In the genomic region with DNA sequence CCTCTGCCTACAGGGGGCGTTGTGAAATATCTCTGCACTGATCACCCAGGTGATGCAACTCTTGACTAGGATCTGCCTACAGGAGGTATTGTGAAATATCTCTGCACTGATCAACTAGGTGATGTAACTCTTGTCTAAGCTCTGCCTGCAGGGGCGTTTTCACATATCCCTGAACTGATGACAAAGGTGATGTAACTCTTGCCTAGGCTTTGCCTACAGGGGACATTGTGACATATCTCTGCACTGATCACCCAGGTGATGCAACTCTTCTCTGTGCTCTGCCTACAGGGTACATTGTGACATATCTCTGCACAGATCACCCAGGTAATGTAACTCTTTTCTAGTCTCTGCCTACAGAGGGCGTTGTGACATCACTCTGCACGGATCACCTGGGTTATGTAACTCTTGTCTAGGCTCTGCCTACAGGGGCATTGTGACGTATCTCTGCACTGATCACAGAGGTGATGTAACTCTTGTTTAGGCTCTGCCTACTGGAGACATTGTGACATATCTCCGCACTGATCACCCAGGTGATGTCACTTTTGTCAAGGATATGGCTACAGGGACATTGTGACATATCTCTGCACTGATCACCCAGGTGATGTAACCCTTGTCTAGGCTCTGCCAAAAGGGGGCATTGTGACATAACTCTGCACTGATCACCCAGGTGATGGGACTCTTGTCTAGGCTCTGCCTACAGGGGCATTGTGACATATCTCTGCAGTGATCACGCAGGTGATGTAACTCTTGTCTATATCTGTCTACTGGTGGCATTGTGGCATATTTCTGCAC, we compare ENCODE assay signal across 8 cellular contexts. TPM values are rescaled to one million over a fixed set of nuclear protein-coding genes. Genes with fewer than 3 reads are reported as not detected.
A peak's percentile ranks its signal among the peaks of the same experiment; 100 is the strongest.
DNase-seq lines count a peak whose midpoint lies in the region; ATAC-seq and TF ChIP-seq lines count a peak whose summit lies in the region.
"Not testable (repeated sequence)": the region's sequence is repeated elsewhere in the genome, so short reads cannot be mapped to it uniquely, and the experiment has no call there.

No MANE protein-coding gene starts in this region.

- dilution Hi-C loops in IMR-90 (cut with HindIII; ENCODE audit: low sequenced_read_pairs, unreplicated experiment), result not testable (repeated sequence)

- not testable (repeated sequence) for H4K91ac ChIP-seq in IMR-90 (ENCODE audit: insufficient read depth, low read depth, low read length)

- not testable (repeated sequence) for H3K56ac ChIP-seq in IMR-90 (ENCODE audit: extremely low read depth, insufficient read depth, low read length)

- H3K23ac ChIP-seq in IMR-90 (ENCODE audit: low read depth, low read length), result not testable (repeated sequence)

- TF ChIP-seq POLR2A in IMR-90 (IDR thresholded peaks at IDR 0.05; ENCODE audit: low read depth, low read length); right lobe of liver (IDR thresholded peaks at IDR 0.05): not testable (repeated sequence)

- not testable (repeated sequence) for H3K27me3 Mint-ChIP-seq in CD8-positive, alpha-beta memory T cell; T-cell; activated naive CD4-positive, alpha-beta T cell treated with anti-CD3 and anti-CD28 coated beads, Interleukin-2, amount 50 U/mL, for 24 hours

- not testable (repeated sequence) for H2AK9ac ChIP-seq in IMR-90 (replicated peaks; ENCODE audit: low read depth, low read length, poor library complexity)

- not testable (repeated sequence) for H3K79me1 ChIP-seq in IMR-90 (ENCODE audit: low read depth in 1 of 2, low read length in 2 of 2)

- H3K27me3 ChIP-seq in CD8-positive, alpha-beta memory T cell (ENCODE audit: insufficient read depth, low read length, poor library complexity, severe bottlenecking); IMR-90 (ENCODE audit: control insufficient read depth, insufficient read depth, low read length); right lobe of liver: not testable (repeated sequence)

- H3K4ac ChIP-seq in IMR-90 (ENCODE audit: low read depth, low read length), result not testable (repeated sequence)

- 32% methylated on average over 3 of the region's 7 CpGs; no CpG with 5 or more reads in 1 of the 2 experiments for WGBS in IMR-90 (ENCODE audit: extremely low coverage in 2 of 2, insufficient read length in 1 of 2), 2 experiments
- WGBS in right lobe of liver (ENCODE audit: insufficient coverage, low coverage, low lambda C conversion rate, missing lambda C conversion rate), result 13% methylated on average over 7 of the region's 7 CpGs

- TF ChIP-seq CTCF in IMR-90 (conservative IDR thresholded peaks at IDR 0.05; ENCODE audit: low read depth, low read length); epithelial cell of proximal tubule (conservative IDR thresholded peaks at IDR 0.05; ENCODE audit: low read depth, low read length): not testable (repeated sequence)
- TF ChIP-seq CTCF in right lobe of liver (IDR thresholded peaks at IDR 0.05), result peak in 1 of 4 donors; percentile 6

- not testable (repeated sequence) for H3K4me1 ChIP-seq in CD8-positive, alpha-beta memory T cell (ENCODE audit: insufficient read depth, low read length); IMR-90 (ENCODE audit: control insufficient read depth, insufficient read depth, low read length); right lobe of liver

- not testable (repeated sequence) for BruUV-seq in IMR-90 (replicated peaks; lab: Mats Ljungman, UMichigan)

- not testable (repeated sequence) for H3K18ac ChIP-seq in IMR-90 (ENCODE audit: low read depth, low read length)

- H3K9me1 ChIP-seq in IMR-90 (ENCODE audit: insufficient read depth, low read length), result not testable (repeated sequence)

- H4K20me1 ChIP-seq in IMR-90 (ENCODE audit: insufficient read depth, low read length), result not testable (repeated sequence)

- H3K27ac ChIP-seq in CD8-positive, alpha-beta memory T cell (ENCODE audit: low read depth, low read length); IMR-90 (ENCODE audit: insufficient read depth, low read length); right lobe of liver: not testable (repeated sequence)

- not testable (repeated sequence) for TF ChIP-seq RAD21 in IMR-90 (IDR thresholded peaks at IDR 0.05; ENCODE audit: low read length)

- H2BK120ac ChIP-seq in IMR-90 (ENCODE audit: low read depth, low read length), result not testable (repeated sequence)

- not testable (repeated sequence) for H2BK20ac ChIP-seq in IMR-90 (ENCODE audit: low read depth, low read length)

- not testable (repeated sequence) for H3K9me3 ChIP-seq in CD8-positive, alpha-beta memory T cell (ENCODE audit: low read length); IMR-90 (ENCODE audit: control insufficient read depth, insufficient read depth, low read length); right lobe of liver

- not testable (repeated sequence) for H3K4me2 ChIP-seq in IMR-90 (ENCODE audit: low read depth, low read length)

- peak overlapping the region in 5 of 8 donors; percentile 0 to 6 (median 2) for H3K27ac Mint-ChIP-seq in CD8-positive, alpha-beta memory T cell
- H3K27ac Mint-ChIP-seq in T-cell; stimulated activated effector memory CD8-positive, alpha-beta T cell treated with anti-CD3 and anti-CD28 coated beads, Interleukin-12 subunit alpha, Interleukin-12 subunit beta, amount 100 ng/mL, for 72 hours: not testable (repeated sequence)
- H3K27ac Mint-ChIP-seq in activated naive CD4-positive, alpha-beta T cell treated with anti-CD3 and anti-CD28 coated beads, Interleukin-2, amount 50 U/mL, for 24 hours, result peak overlapping the region; percentile 0

- DNase-seq in CD8-positive, alpha-beta memory T cell, result peak in 4 of 5 donors; percentile 28 to 76 (median 53)
- DNase-seq in IMR-90, result peak; percentile 28
- DNase-seq in T-cell, result peak in 26 of 34 experiments; percentile 19 to 77 (median 50)
- peak; percentile 83 for DNase-seq in epithelial cell of proximal tubule (ENCODE audit: low read depth)
- DNase-seq in right lobe of liver, result peak in 2 of 3 donors; percentile 30 to 61
- peak in 1 of 2 donors; percentile 52 for DNase-seq in stimulated activated effector memory CD8-positive, alpha-beta T cell treated with anti-CD3 and anti-CD28 coated beads, Interleukin-12 subunit alpha, Interleukin-12 subunit beta, amount 100 ng/mL, for 72 hours (ENCODE audit: low spot score in 2 of 2)

- H3K14ac ChIP-seq in IMR-90 (replicated peaks; ENCODE audit: low read depth, low read length), result not testable (repeated sequence)

- H3K4me3 Mint-ChIP-seq in CD8-positive, alpha-beta memory T cell; T-cell; activated naive CD4-positive, alpha-beta T cell treated with anti-CD3 and anti-CD28 coated beads, Interleukin-2, amount 50 U/mL, for 24 hours; stimulated activated effector memory CD8-positive, alpha-beta T cell treated with anti-CD3 and anti-CD28 coated beads, Interleukin-12 subunit alpha, Interleukin-12 subunit beta, amount 100 ng/mL, for 72 hours: not testable (repeated sequence)

- H2AFZ ChIP-seq in IMR-90 (replicated peaks; ENCODE audit: low read length, poor library complexity), result not testable (repeated sequence)

- H3K9ac ChIP-seq in IMR-90 (ENCODE audit: low read depth, low read length), result not testable (repeated sequence)

- not testable (repeated sequence) for H3K36me3 ChIP-seq in CD8-positive, alpha-beta memory T cell (ENCODE audit: insufficient read depth, low read length); IMR-90 (ENCODE audit: control insufficient read depth, insufficient read depth, low read length); right lobe of liver

- not testable (repeated sequence) for H2BK15ac ChIP-seq in IMR-90 (ENCODE audit: low read depth, low read length)

- CTCF ChIA-PET in CD8-positive, alpha-beta memory T cell (lab: Charles Lee); IMR-90 (lab: Yijun Ruan, JAX); T-cell (lab: Charles Lee): not testable (repeated sequence)

- intact Hi-C loops in IMR-90 (cut with micrococcal nuclease); right lobe of liver (cut with DNase I): not testable (repeated sequence)

- ATAC-seq in GM21529 (IDR thresholded peaks at IDR 0.05; ENCODE audit: unreplicated experiment) (peak; percentile 22), IMR-90 (ENCODE audit: low read depth) (peak; percentile 36), T-cell (replicated peaks in 1 of 4) (peak in 2 of 4 experiments; percentile 9 to 17), right lobe of liver (peak; percentile 14 to 63 (median 32))
- ATAC-seq in stimulated activated effector memory CD8-positive, alpha-beta T cell treated with anti-CD3 and anti-CD28 coated beads, Interleukin-12 subunit alpha, Interleukin-12 subunit beta, amount 100 ng/mL, for 72 hours, result peak; percentile 14

- not testable (repeated sequence) for H3K36me3 Mint-ChIP-seq in CD8-positive, alpha-beta memory T cell; T-cell; activated naive CD4-positive, alpha-beta T cell treated with anti-CD3 and anti-CD28 coated beads, Interleukin-2, amount 50 U/mL, for 24 hours; stimulated activated effector memory CD8-positive, alpha-beta T cell treated with anti-CD3 and anti-CD28 coated beads, Interleukin-12 subunit alpha, Interleukin-12 subunit beta, amount 100 ng/mL, for 72 hours

- H2AK5ac ChIP-seq in IMR-90 (ENCODE audit: low read depth, low read length), result not testable (repeated sequence)

- not testable (repeated sequence) for H4K5ac ChIP-seq in IMR-90 (ENCODE audit: low read depth, low read length)

- POLR2A ChIA-PET in CD8-positive, alpha-beta memory T cell (lab: Charles Lee); IMR-90 (lab: Charles Lee; ENCODE audit: unreplicated experiment); T-cell (lab: Charles Lee): not testable (repeated sequence)

- peaks cover 22 to 42% (median 28%) of the 10 kb centered on the region in 5 donors for H3K9me3 Mint-ChIP-seq in CD8-positive, alpha-beta memory T cell
- H3K9me3 Mint-ChIP-seq in T-cell, result peaks cover 24 to 32% (median 25%) of the 10 kb centered on the region in 3 donors
- H3K9me3 Mint-ChIP-seq in activated naive CD4-positive, alpha-beta T cell treated with anti-CD3 and anti-CD28 coated beads, Interleukin-2, amount 50 U/mL, for 24 hours, result peaks cover 20% of the 10 kb centered on the region
- H3K9me3 Mint-ChIP-seq in stimulated activated effector memory CD8-positive, alpha-beta T cell treated with anti-CD3 and anti-CD28 coated beads, Interleukin-12 subunit alpha, Interleukin-12 subunit beta, amount 100 ng/mL, for 72 hours, result peaks cover 14% of the 10 kb centered on the region

- H4K8ac ChIP-seq in IMR-90 (ENCODE audit: low read depth in 2 of 2, low read length in 2 of 2), result not testable (repeated sequence)

- in situ Hi-C loops in IMR-90 (cut with MboI; ENCODE audit: low sequenced_read_pairs), result not testable (repeated sequence)

- H2BK5ac ChIP-seq in IMR-90 (ENCODE audit: low read depth, low read length, poor library complexity, severe bottlenecking), result not testable (repeated sequence)

- not testable (repeated sequence) for H3K4me1 Mint-ChIP-seq in CD8-positive, alpha-beta memory T cell
- H3K4me1 Mint-ChIP-seq in T-cell, result peaks cover 10% of the 10 kb centered on the region in 3 donors
- peaks cover 13% of the 10 kb centered on the region for H3K4me1 Mint-ChIP-seq in activated naive CD4-positive, alpha-beta T cell treated with anti-CD3 and anti-CD28 coated beads, Interleukin-2, amount 50 U/mL, for 24 hours
- H3K4me1 Mint-ChIP-seq in stimulated activated effector memory CD8-positive, alpha-beta T cell treated with anti-CD3 and anti-CD28 coated beads, Interleukin-12 subunit alpha, Interleukin-12 subunit beta, amount 100 ng/mL, for 72 hours, result peaks cover 33% of the 10 kb centered on the region

- not testable (repeated sequence) for H3K4me3 ChIP-seq in CD8-positive, alpha-beta memory T cell (ENCODE audit: low read length); IMR-90 (ENCODE audit: insufficient read depth, low read depth, low read length); epithelial cell of proximal tubule (ENCODE audit: low read depth, low read length); right lobe of liver

RNA-seq across cellular contexts. Expression of a gene that starts 49.0 kb away (rescaled TPM):
- 100 to 1,000 TPM; 111 to 113 TPM for total RNA-seq in CD8-positive, alpha-beta memory T cell
- 50.2 TPM for polyA plus RNA-seq in CD8-positive, alpha-beta memory T cell
- total RNA-seq in IMR-90 (2012; rRNA removed) (11.5 and 25.8 TPM in 2 replicates), T-cell (10 to 100 TPM; 36.8 to 48.0 (median 38.0) TPM), epithelial cell of proximal tubule (18.3 and 18.8 TPM in 2 replicates), right lobe of liver (10 to 100 TPM; 19.6 to 28.5 (median 24.5) TPM)
- 26.7 and 32.4 TPM in 2 replicates for polyA plus RNA-seq in IMR-90 (2012; rRNA removed)
- 5.0 and 6.3 TPM in 2 replicates for polyA plus RNA-seq in IMR-90 (2012; cell fraction: cytosol; rRNA removed)
- polyA plus RNA-seq in IMR-90 (2012; cell fraction: nucleus; rRNA removed; ENCODE audit: low replicate concordance), result 4.2 and 22.0 TPM in 2 replicates

RNA-seq across cellular contexts. Expression of a gene that starts 59.9 kb away (rescaled TPM):
- not detected for total RNA-seq in CD8-positive, alpha-beta memory T cell
- not detected for polyA plus RNA-seq in CD8-positive, alpha-beta memory T cell
- total RNA-seq in IMR-90 (2012; rRNA removed) (not detected in 2 replicates), T-cell (not detected), epithelial cell of proximal tubule (not detected in 2 replicates), right lobe of liver (under 1 TPM in 1 of 6 experiments, not detected in 5; 0.30 TPM)
- polyA plus RNA-seq in IMR-90 (2012; rRNA removed), result not detected in 2 replicates
- not detected in 2 replicates for polyA plus RNA-seq in IMR-90 (2012; cell fraction: cytosol; rRNA removed)
- 0.10 and 0.23 TPM in 2 replicates for polyA plus RNA-seq in IMR-90 (2012; cell fraction: nucleus; rRNA removed; ENCODE audit: low replicate concordance)
